Comparison of ENCODE assay signal across 18 cellular contexts in genomic region chr1:230371923-230372703, GRCh38. TPM values are rescaled to one million over a fixed set of nuclear protein-coding genes. Genes with fewer than 3 reads are reported as not detected.
"Had no signal": no experiment of that assay in that cellular context is flagged by ENCODE, and none has a peak within 500 bp of the region (broad histone marks: within the 10 kb centered on the region; RNA-seq: fewer than 3 reads in every experiment).

No MANE protein-coding gene starts in this region.

- H3K27me3 ChIP-seq: left lung, stomach, testis, upper lobe of right lung had no signal

- H3K27ac ChIP-seq: left lung, prostate gland, skin epidermis, stomach, testis, upper lobe of right lung had no signal

- DNase-seq: activated B cell treated with CpG ODN at 0.5 μM for 24 hours; activated CD4-positive, alpha-beta memory T cell treated with anti-CD3 and anti-CD28 coated beads for 36 hours; activated CD4-positive, alpha-beta T cell treated with anti-CD3 and anti-CD28 coated beads for 4 hours; activated naive CD8-positive, alpha-beta T cell treated with anti-CD3 and anti-CD28 coated beads for 36 hours; amniotic stem cell; effector memory CD8-positive, alpha-beta T cell; foreskin fibroblast; kidney; left lung; right cardiac atrium; stimulated activated CD4-positive, alpha-beta T cell treated with anti-CD3 and anti-CD28 coated beads, Interleukin-15, amount 100 ng/mL, for 24 hours; stimulated activated CD4-positive, alpha-beta T cell treated with anti-CD3 and anti-CD28 coated beads, Interleukin-2, amount 100 ng/mL, for 48 hours; stomach; T-cell; testis; upper lobe of right lung had no signal

- H3K9me3 ChIP-seq: left lung, prostate gland, stomach, testis, upper lobe of right lung had no signal

- H3K4me1 ChIP-seq: left lung, prostate gland, stomach, upper lobe of right lung had no signal

- H3K36me3 ChIP-seq: left lung, prostate gland, stomach, upper lobe of right lung had no signal

- FAIRE-seq: kidney had no signal

- ATAC-seq: effector memory CD8-positive, alpha-beta T cell; left lung; right cardiac atrium; T-cell; upper lobe of right lung had no signal

- H3K4me3 ChIP-seq: left lung, prostate gland, skin epidermis, testis, upper lobe of right lung had no signal

RNA-seq across cellular contexts. Expression of gene PGBD5, which starts 54.0 kb away (rescaled TPM):
- total RNA-seq: activated B cell treated with CpG ODN at 0.5 μM for 24 hours; activated naive CD8-positive, alpha-beta T cell treated with anti-CD3 and anti-CD28 coated beads for 36 hours had no signal
